ENCODE assay signal across 35 cellular contexts in the genomic region with DNA sequence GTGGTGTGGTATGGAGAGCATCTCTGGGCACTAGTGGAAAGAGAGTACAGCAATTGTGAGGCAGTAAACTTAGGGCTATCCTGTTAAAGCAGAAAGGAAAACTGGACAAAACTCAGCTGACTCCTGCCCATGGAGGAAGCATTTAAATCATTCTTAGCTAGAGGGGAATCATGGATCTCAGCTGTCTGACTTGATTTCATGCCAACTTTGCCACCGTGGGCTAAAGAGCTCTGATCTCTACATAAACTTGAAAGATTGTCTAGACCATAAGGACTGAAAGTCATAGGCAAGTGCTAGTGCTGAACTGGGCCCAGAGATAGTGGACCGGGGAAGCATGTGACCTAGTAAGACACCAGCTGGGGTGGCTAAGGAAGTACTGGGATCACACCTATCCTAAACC.
"Had no signal": no experiment of that assay in that cellular context is flagged by ENCODE, and none has a peak within 500 bp of the region (broad histone marks: within the 10 kb centered on the region; RNA-seq: fewer than 3 reads in every experiment).

No MANE protein-coding gene starts in this region.

- H3K4me1 ChIP-seq: adrenal gland, body of pancreas, esophagus muscularis mucosa, foreskin keratinocyte had no signal

- H3K36me3 ChIP-seq: adrenal gland, esophagus muscularis mucosa, WERI-Rb-1 had no signal

- H3K27ac ChIP-seq: adrenal gland, body of pancreas, esophagus muscularis mucosa, foreskin keratinocyte, WERI-Rb-1 had no signal

- H3K27me3 ChIP-seq: adrenal gland, body of pancreas, esophagus muscularis mucosa, foreskin keratinocyte had no signal

- H3K4me3 ChIP-seq: adrenal gland, body of pancreas, esophagus muscularis mucosa had no signal

- DNase-seq: activated B cell treated with CpG ODN at 0.5 μM for 24 hours; activated CD4-positive, alpha-beta T cell treated with anti-CD3 and anti-CD28 coated beads for 48 hours; activated CD4-positive, alpha-beta T cell treated with anti-CD3 and anti-CD28 coated beads, Interleukin-2, amount 50 U/mL, for 1 hour; activated CD4-positive, alpha-beta T cell treated with anti-CD3 and anti-CD28 coated beads, Interleukin-2, amount 50 U/mL, for 48 hours; activated CD8-positive, alpha-beta memory T cell treated with anti-CD3 and anti-CD28 coated beads, Interleukin-2, amount 10 ng/mL, durations not matched to agents 7 days and 5 days; activated CD8-positive, alpha-beta memory T cell treated with anti-CD3 and anti-CD28 coated beads, Interleukin-2, amount 50 U/mL, for 4 hours; activated CD8-positive, alpha-beta T cell treated with anti-CD3 and anti-CD28 coated beads for 36 hours; activated effector memory CD4-positive, alpha-beta T cell treated with anti-CD3 and anti-CD28 coated beads, Interleukin-2, amount 50 U/mL, for 16 hours; activated naive CD4-positive, alpha-beta T cell treated with anti-CD3 and anti-CD28 coated beads for 36 hours; activated naive CD8-positive, alpha-beta T cell treated with anti-CD3 and anti-CD28 coated beads for 36 hours; activated naive CD8-positive, alpha-beta T cell treated with anti-CD3 and anti-CD28 coated beads, Interleukin-2, amount 50 U/mL, for 24 hours; activated T-cell treated with anti-CD3 and anti-CD28 coated beads, Interleukin-2, amount 50 U/mL, for 1 hour; activated T-cell treated with anti-CD3 and anti-CD28 coated beads, Interleukin-2, amount 50 U/mL, for 48 hours; adrenal gland; amygdala; aorta; body of pancreas; caudate nucleus; cortex of kidney; dermis blood vessel endothelial cell; effector CD4-positive, alpha-beta T cell; effector memory CD8-positive, alpha-beta T cell; erythroblast; foreskin keratinocyte; T-helper 1 cell; T-helper 17 cell; T1000; WERI-Rb-1 had no signal

- ATAC-seq: activated CD4-positive, CD25-positive, alpha-beta regulatory T cell treated with anti-CD3 and anti-CD28 coated beads, Interleukin-2, amount 50 U/mL, for 24 hours; activated CD8-positive, alpha-beta memory T cell treated with anti-CD3 and anti-CD28 coated beads, Interleukin-2, amount 10 ng/mL, durations not matched to agents 7 days and 5 days; activated CD8-positive, alpha-beta T cell treated with anti-CD3 and anti-CD28 coated beads for 36 hours; activated naive CD8-positive, alpha-beta T cell treated with anti-CD3 and anti-CD28 coated beads, Interleukin-2, amount 50 U/mL, for 24 hours; body of pancreas; effector memory CD8-positive, alpha-beta T cell; foreskin keratinocyte; T-helper 17 cell had no signal

- H3K4me1 Mint-ChIP-seq: activated B cell treated with CpG ODN at 0.5 μM for 24 hours; activated CD8-positive, alpha-beta memory T cell treated with anti-CD3 and anti-CD28 coated beads, Interleukin-2, amount 10 ng/mL, durations not matched to agents 7 days and 5 days; activated naive CD4-positive, alpha-beta T cell treated with anti-CD3 and anti-CD28 coated beads, Interleukin-2, amount 50 U/mL, for 24 hours; activated naive CD8-positive, alpha-beta T cell treated with anti-CD3 and anti-CD28 coated beads for 36 hours; activated naive CD8-positive, alpha-beta T cell treated with anti-CD3 and anti-CD28 coated beads, Interleukin-2, amount 50 U/mL, for 24 hours; T-helper 17 cell had no signal

- H3K9me3 Mint-ChIP-seq: activated B cell treated with CpG ODN at 0.5 μM for 24 hours; activated naive CD4-positive, alpha-beta T cell treated with anti-CD3 and anti-CD28 coated beads, Interleukin-2, amount 50 U/mL, for 24 hours; activated T-helper 2 cell treated with anti-CD3 and anti-CD28 coated beads, Interferon-gamma antibody, Interleukin-2, Interleukin-4, amounts not matched to agents 10 μg/mL and 5 μg/mL and 100 μg/mL, durations not matched to agents 14 hours and 24 hours and 36 hours; T-helper 2 cell treated with Interferon-gamma antibody and Interleukin-4, amounts not matched to agents 5 μg/mL and 100 μg/mL, for 36 hours had no signal

- H3K4me3 Mint-ChIP-seq: activated B cell treated with CpG ODN at 0.5 μM for 24 hours; activated CD8-positive, alpha-beta memory T cell treated with anti-CD3 and anti-CD28 coated beads, Interleukin-2, amount 10 ng/mL, durations not matched to agents 7 days and 5 days; activated CD8-positive, alpha-beta T cell treated with anti-CD3 and anti-CD28 coated beads for 36 hours; activated naive CD4-positive, alpha-beta T cell treated with anti-CD3 and anti-CD28 coated beads for 36 hours; activated naive CD4-positive, alpha-beta T cell treated with anti-CD3 and anti-CD28 coated beads, Interleukin-2, amount 50 U/mL, for 24 hours; activated naive CD8-positive, alpha-beta T cell treated with anti-CD3 and anti-CD28 coated beads for 36 hours; activated naive CD8-positive, alpha-beta T cell treated with anti-CD3 and anti-CD28 coated beads, Interleukin-2, amount 50 U/mL, for 24 hours; activated T-helper 1 cell treated with anti-CD3 and anti-CD28 coated beads, Interleukin-12 subunit alpha, Interleukin-12 subunit beta, Interleukin-2, Interleukin-4 antibody, amounts not matched to agents 30 ng/mL and 10 ng/mL and 1 ng/mL, durations not matched to agents 14 hours and 24 hours and 36 hours; effector memory CD8-positive, alpha-beta T cell; T-helper 17 cell; T-helper 2 cell treated with Interferon-gamma antibody and Interleukin-4, amounts not matched to agents 5 μg/mL and 100 μg/mL, for 36 hours had no signal

- FAIRE-seq: colon had no signal

- H3K27ac Mint-ChIP-seq: activated B cell treated with CpG ODN at 0.5 μM for 24 hours; activated CD8-positive, alpha-beta memory T cell treated with anti-CD3 and anti-CD28 coated beads, Interleukin-2, amount 10 ng/mL, durations not matched to agents 7 days and 5 days; activated CD8-positive, alpha-beta T cell treated with anti-CD3 and anti-CD28 coated beads for 36 hours; activated naive CD4-positive, alpha-beta T cell treated with anti-CD3 and anti-CD28 coated beads for 36 hours; activated naive CD4-positive, alpha-beta T cell treated with anti-CD3 and anti-CD28 coated beads, Interleukin-2, amount 50 U/mL, for 24 hours; activated naive CD8-positive, alpha-beta T cell treated with anti-CD3 and anti-CD28 coated beads for 36 hours; activated naive CD8-positive, alpha-beta T cell treated with anti-CD3 and anti-CD28 coated beads, Interleukin-2, amount 50 U/mL, for 24 hours; activated T-helper 1 cell treated with anti-CD3 and anti-CD28 coated beads, Interleukin-12 subunit alpha, Interleukin-12 subunit beta, Interleukin-2, Interleukin-4 antibody, amounts not matched to agents 30 ng/mL and 10 ng/mL and 1 ng/mL, durations not matched to agents 14 hours and 24 hours and 36 hours; activated T-helper 2 cell treated with anti-CD3 and anti-CD28 coated beads, Interferon-gamma antibody, Interleukin-2, Interleukin-4, amounts not matched to agents 10 μg/mL and 5 μg/mL and 100 μg/mL, durations not matched to agents 14 hours and 24 hours and 36 hours; effector memory CD8-positive, alpha-beta T cell; T-helper 17 cell; T-helper 2 cell treated with Interferon-gamma antibody and Interleukin-4, amounts not matched to agents 5 μg/mL and 100 μg/mL, for 36 hours had no signal

- H3K36me3 Mint-ChIP-seq: activated CD8-positive, alpha-beta memory T cell treated with anti-CD3 and anti-CD28 coated beads, Interleukin-2, amount 10 ng/mL, durations not matched to agents 7 days and 5 days; activated naive CD4-positive, alpha-beta T cell treated with anti-CD3 and anti-CD28 coated beads, Interleukin-2, amount 50 U/mL, for 24 hours; activated naive CD8-positive, alpha-beta T cell treated with anti-CD3 and anti-CD28 coated beads for 36 hours had no signal

- H3K9me3 ChIP-seq: adrenal gland, body of pancreas, esophagus muscularis mucosa had no signal
